ENCODE assay signal across 20 cellular contexts in genomic region chr1:114235956-114236355, GRCh38.
DNase-seq lines count a peak whose midpoint lies in the region; ATAC-seq and TF ChIP-seq lines count a peak whose summit lies in the region.
"Had no signal": no experiment of that assay in that cellular context is flagged by ENCODE, and none has a peak within 500 bp of the region (broad histone marks: within the 10 kb centered on the region; RNA-seq: fewer than 3 reads in every experiment).

No MANE protein-coding gene starts in this region.

- H3K9me3 ChIP-seq in esophagus muscularis mucosa (no peaks in the 10 kb centered on the region), skeletal muscle tissue (ENCODE audit: control insufficient read depth in 3 of 3, low read length in 3 of 3) (no peaks in the 10 kb centered on the region)

- 75% methylated on average over 3 of the region's 3 CpGs for WGBS in esophagus muscularis mucosa

- H3K27me3 ChIP-seq in esophagus muscularis mucosa (no peaks in the 10 kb centered on the region), skeletal muscle tissue (ENCODE audit: control insufficient read depth in 3 of 3, insufficient read depth in 3 of 3, low read length in 3 of 3) (no peaks in the 10 kb centered on the region)
- H3K27me3 ChIP-seq: BLaER1 treated with 17β-estradiol and CSF1 and Interleukin-3, amounts not matched to agents 10 nM and 100 nM; cardiac muscle cell had no signal

- H3K27ac ChIP-seq in esophagus muscularis mucosa (replicated peaks in 1 of 4), result no peak overlapping the region
- peak overlapping the region; percentile 75 for H3K27ac ChIP-seq in skeletal muscle tissue (ENCODE audit: low read depth, low read length)
- H3K27ac ChIP-seq: cardiac muscle cell, RWPE1 had no signal

- H3K4me1 ChIP-seq in esophagus muscularis mucosa, result peaks cover 0 to 5% (median 0%) of the 10 kb centered on the region in 4 donors
- H3K4me1 ChIP-seq in skeletal muscle tissue (ENCODE audit: control insufficient read depth in 3 of 3, insufficient read depth in 3 of 3, low read length in 3 of 3), result peaks cover 11 to 16% (median 11%) of the 10 kb centered on the region in 3 donors

- ATAC-seq in GM21825 (IDR thresholded peaks at IDR 0.05; ENCODE audit: unreplicated experiment) (no peak), HG02884 (IDR thresholded peaks at IDR 0.05; ENCODE audit: unreplicated experiment) (no peak)
- ATAC-seq: naive thymus-derived CD8-positive, alpha-beta T cell had no signal

- peak; percentile 9 for DNase-seq in DMS53 (lab: John Stamatoyannopoulos, UW)
- DNase-seq in DMS53 treated with DMSO at 0.1 percent for 48 hours (lab: John Stamatoyannopoulos, UW; ENCODE audit: unreplicated experiment), result no peak
- peak; percentile 70 for DNase-seq in NCI-H2171 treated with DMSO at 0.1 percent for 48 hours (lab: John Stamatoyannopoulos, UW)
- peak; percentile 81 for DNase-seq in esophagus muscularis mucosa (ENCODE audit: extremely low spot score)
- DNase-seq in AG08395 (ENCODE audit: low spot score), result no peak
- DNase-seq: 8988T; activated CD4-positive, alpha-beta T cell treated with anti-CD3 and anti-CD28 coated beads, Interleukin-2, amount 50 U/mL, for 1 hour; activated CD8-positive, alpha-beta memory T cell treated with anti-CD3 and anti-CD28 coated beads, Interleukin-2, amount 50 U/mL, for 48 hours; activated gamma-delta T cell; effector CD8-positive, alpha-beta T cell; head of caudate nucleus; naive thymus-derived CD8-positive, alpha-beta T cell; stimulated activated CD4-positive, alpha-beta T cell treated with anti-CD3 and anti-CD28 coated beads, Interleukin-12 subunit alpha, Interleukin-12 subunit beta, amount 100 ng/mL, for 4 hours; SW 1271 had no signal

- no peak for TF ChIP-seq POLR2A in esophagus muscularis mucosa (IDR thresholded peaks at IDR 0.05; ENCODE audit: low read depth)

- no peak overlapping the region for H3K4me3 ChIP-seq in esophagus muscularis mucosa
- H3K4me3 ChIP-seq in skeletal muscle tissue (ENCODE audit: low read length in 3 of 3), result peak overlapping the region in 2 of 3 donors; percentile 49 to 54
- H3K4me3 ChIP-seq: BLaER1 treated with 17β-estradiol and CSF1 and Interleukin-3, amounts not matched to agents 10 nM and 100 nM; cardiac muscle cell had no signal

- no peak for TF ChIP-seq CTCF in esophagus muscularis mucosa (IDR thresholded peaks at IDR 0.05)

- intact Hi-C loops in esophagus muscularis mucosa (cut with DNase I), result no loop called here

- no peak for TF ChIP-seq EP300 in esophagus muscularis mucosa (IDR thresholded peaks at IDR 0.05)

- H3K36me3 ChIP-seq in esophagus muscularis mucosa (no peaks in the 10 kb centered on the region), skeletal muscle tissue (ENCODE audit: control insufficient read depth in 3 of 3, insufficient read depth in 3 of 3, low read length in 3 of 3) (no peaks in the 10 kb centered on the region)
- H3K36me3 ChIP-seq: BLaER1 treated with 17β-estradiol and CSF1 and Interleukin-3, amounts not matched to agents 10 nM and 100 nM; cardiac muscle cell had no signal

- peak overlapping the region in 2 of 3 donors; percentile 4 to 74 for H3K9ac ChIP-seq in skeletal muscle tissue (ENCODE audit: low read depth in 1 of 3, low read length in 3 of 3)
- H3K9ac ChIP-seq: BLaER1 treated with 17β-estradiol and CSF1 and Interleukin-3, amounts not matched to agents 10 nM and 100 nM had no signal

Comparison
In these comparisons a context has a peak if more than half of its experiments do, and no peak if none do; other contexts are left out.
1. DNase-seq: peak in DMS53 (single experiment), NCI-H2171 treated with DMSO at 0.1 percent for 48 hours (single experiment) and esophagus muscularis mucosa (single experiment); none in DMS53 treated with DMSO at 0.1 percent for 48 hours (single experiment) and AG08395 (single experiment).
2. H3K4me3 ChIP-seq: peak in skeletal muscle tissue (2 of 3); none in esophagus muscularis mucosa (0 of 4).